ENCODE assay signal across 1 cellular context in genomic region chr5:35971878-35972210, GRCh38.
A peak's percentile ranks its signal among the peaks of the same experiment; 100 is the strongest.
TF ChIP-seq lines count a peak whose summit lies in the region.

No MANE protein-coding gene starts in this region.

TF ChIP-seq in HEK293, 187 proteins besides CTCF, POLR2A, EP300 and RAD21 (continued from another document):
- peak; percentile 60; the same call in 1 of the 2 replicates for TF ChIP-seq PRDM10 (tag by site-specific recombination; IDR thresholded peaks at IDR 0.05)
- TF ChIP-seq TCF7L2 (IDR thresholded peaks at IDR 0.05; ENCODE audit: borderline replicate concordance, low read depth, low read length): no peak
- no peak for TF ChIP-seq MYNN (tag by site-specific recombination; IDR thresholded peaks at IDR 0.05; ENCODE audit: borderline replicate concordance)
- TF ChIP-seq, protein P1, sequence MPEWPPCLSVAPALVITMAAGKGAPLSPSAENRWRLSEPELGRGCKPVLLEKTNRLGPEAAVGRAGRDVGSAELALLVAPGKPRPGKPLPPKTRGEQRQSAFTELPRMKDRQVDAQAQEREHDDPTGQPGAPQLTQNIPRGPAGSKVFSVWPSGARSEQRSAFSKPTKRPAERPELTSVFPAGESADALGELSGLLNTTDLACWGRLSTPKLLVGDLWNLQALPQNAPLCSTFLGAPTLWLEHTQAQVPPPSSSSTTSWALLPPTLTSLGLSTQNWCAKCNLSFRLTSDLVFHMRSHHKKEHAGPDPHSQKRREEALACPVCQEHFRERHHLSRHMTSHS (tag by site-specific recombination; IDR thresholded peaks at IDR 0.05): no peak
